Comparison of ENCODE assay signal across 1 cellular context in genomic region chr4:73872331-73873108, GRCh38.
TF ChIP-seq lines count a peak whose summit lies in the region.

No MANE protein-coding gene starts in this region.

TF ChIP-seq in endothelial cell of umbilical vein, 7 proteins besides CTCF, POLR2A, EP300 and RAD21:
- TF ChIP-seq JUN (IDR thresholded peaks at IDR 0.05; ENCODE audit: borderline replicate concordance, insufficient read depth, insufficient read length, low read depth) (no peak), POLR2AphosphoS5 (IDR thresholded peaks at IDR 0.05; ENCODE audit: insufficient read depth, low read depth, low read length) (peak; percentile 56), FOS (IDR thresholded peaks at IDR 0.05; ENCODE audit: borderline replicate concordance, insufficient read depth, low read length) (peak; percentile 63), MYC (IDR thresholded peaks at IDR 0.05; ENCODE audit: low read depth, low read length) (no peak), MAX (IDR thresholded peaks at IDR 0.05; ENCODE audit: insufficient read depth, insufficient read length) (no peak), EZH2 (IDR thresholded peaks at IDR 0.05; ENCODE audit: borderline replicate concordance, low read depth, low read length, severe bottlenecking) (no peak), GATA2 (IDR thresholded peaks at IDR 0.05; ENCODE audit: insufficient read depth, insufficient read length, low read depth, low read length) (peak; percentile 88)
